Comparison of ENCODE assay signal across 8 cellular contexts in genomic region chr6:33316603-33317417, GRCh38. TPM values are rescaled to one million over a fixed set of nuclear protein-coding genes. Genes with fewer than 3 reads are reported as not detected.
DNase-seq lines count a peak whose midpoint lies in the region; ATAC-seq and TF ChIP-seq lines count a peak whose summit lies in the region.

No MANE protein-coding gene starts in this region.

- H3K4me1 ChIP-seq in cardiac muscle cell (ENCODE audit: low read depth) (peaks cover 8% of the 10 kb centered on the region), body of pancreas (peaks cover 68% of the 10 kb centered on the region), urinary bladder (ENCODE audit: insufficient read depth) (no peaks in the 10 kb centered on the region)

- H3K27ac ChIP-seq in cardiac muscle cell (peak overlapping the region; percentile 85), body of pancreas (peak overlapping the region; percentile 76 to 86 (median 81)), urinary bladder (ENCODE audit: low read depth) (no peak overlapping the region)

- no peak for TF ChIP-seq POLR2A in body of pancreas (IDR thresholded peaks at IDR 0.05)

- H3K27me3 ChIP-seq in cardiac muscle cell, result no peaks in the 10 kb centered on the region
- H3K27me3 ChIP-seq in body of pancreas, result no peaks in the 10 kb centered on the region

- no peak for TF ChIP-seq CTCF in cardiac muscle cell (IDR thresholded peaks at IDR 0.05; ENCODE audit: low read depth, low read length)
- no peak for TF ChIP-seq CTCF in body of pancreas (IDR thresholded peaks at IDR 0.05)

- H3K4me3 ChIP-seq in cardiac muscle cell (peak overlapping the region; percentile 58), body of pancreas (peak overlapping the region; percentile 8 to 67), urinary bladder (ENCODE audit: low read depth, low read length) (peak overlapping the region; percentile 48)

- intact Hi-C loops in cardiac septum (cut with DNase I) (no loop called here), body of pancreas (cut with DNase I) (no loop called here)

- WGBS in body of pancreas, 2 donors, result 66 to 70% methylated on average over 15 to 19 of the region's 19 CpGs
- WGBS in urinary bladder, result 73% methylated on average over 19 of the region's 19 CpGs

- no peak for ATAC-seq in body of pancreas
- ATAC-seq in GM18511 (IDR thresholded peaks at IDR 0.05; ENCODE audit: unreplicated experiment), result no peak
- no peak for ATAC-seq in GM18909 (IDR thresholded peaks at IDR 0.05; ENCODE audit: poor library complexity, unreplicated experiment)
- no peak for ATAC-seq in HG02973 (IDR thresholded peaks at IDR 0.05; ENCODE audit: unreplicated experiment)

- DNase-seq in cardiac muscle cell (ENCODE audit: low read depth in 1 of 2, low spot score in 1 of 2) (no peak), cardiac septum (ENCODE audit: low spot score) (no peak), body of pancreas (no peak), medulla oblongata (ENCODE audit: extremely low spot score) (peak; percentile 21)

- H3K9me3 ChIP-seq in cardiac muscle cell (ENCODE audit: low read depth), result no peaks in the 10 kb centered on the region
- no peaks in the 10 kb centered on the region for H3K9me3 ChIP-seq in body of pancreas

- H3K36me3 ChIP-seq in cardiac muscle cell (peaks cover 21% of the 10 kb centered on the region), body of pancreas (replicated peaks in 1 of 2; ENCODE audit: insufficient read depth in 1 of 2, low read depth in 2 of 2) (peaks cover 3 to 4% of the 10 kb centered on the region in 2 donors), urinary bladder (ENCODE audit: insufficient read depth) (no peaks in the 10 kb centered on the region)

RNA-seq across cellular contexts. Expression of gene ZBTB22, which starts 0.7 kb away (rescaled TPM):
- total RNA-seq in cardiac muscle cell, result 37.0 and 48.0 TPM in 2 replicates
- 29.1 and 40.7 TPM in 2 replicates for polyA plus RNA-seq in cardiac muscle cell
- 19.9 TPM for total RNA-seq in cardiac septum
- 10 to 100 TPM; 12.7 to 14.8 TPM for total RNA-seq in body of pancreas
- 15.8 TPM for total RNA-seq in urinary bladder
- 21.4 TPM for polyA plus RNA-seq in urinary bladder

RNA-seq across cellular contexts. Expression of gene TAPBP, which starts 2.9 kb away (rescaled TPM):
- total RNA-seq in cardiac muscle cell (29.9 and 36.4 TPM in 2 replicates), cardiac septum (85.8 TPM), body of pancreas (100 to 1,000 TPM in 1 of 2 donors, 10 to 100 TPM in 1; 50.3 to 108 TPM), urinary bladder (43.0 TPM)
- polyA plus RNA-seq in cardiac muscle cell (30.8 and 39.2 TPM in 2 replicates), urinary bladder (48.8 TPM)

RNA-seq across cellular contexts. Expression of gene DAXX, which starts 5.9 kb away (rescaled TPM):
- 27.6 and 44.3 TPM in 2 replicates for total RNA-seq in cardiac muscle cell
- 38.7 and 39.9 TPM in 2 replicates for polyA plus RNA-seq in cardiac muscle cell
- 19.8 TPM for total RNA-seq in cardiac septum
- 10 to 100 TPM; 20.0 to 28.0 TPM for total RNA-seq in body of pancreas
- total RNA-seq in urinary bladder, result 15.3 TPM
- polyA plus RNA-seq in urinary bladder, result 36.7 TPM

RNA-seq across cellular contexts. Expression of gene RGL2, which starts 18.1 kb away (rescaled TPM):
- total RNA-seq in cardiac muscle cell (61.8 and 89.8 TPM in 2 replicates), cardiac septum (46.9 TPM), body of pancreas (10 to 100 TPM; 31.3 to 31.9 TPM), urinary bladder (44.0 TPM)
- polyA plus RNA-seq in cardiac muscle cell (86.1 and 115 TPM in 2 replicates), urinary bladder (77.5 TPM)

RNA-seq across cellular contexts. Expression of gene PFDN6, which starts 27.4 kb away (rescaled TPM):
- total RNA-seq in cardiac muscle cell (72.8 and 95.3 TPM in 2 replicates), cardiac septum (35.1 TPM), body of pancreas (10 to 100 TPM; 10.2 to 19.7 TPM), urinary bladder (24.3 TPM)
- polyA plus RNA-seq in cardiac muscle cell (34.2 and 35.1 TPM in 2 replicates), urinary bladder (104 TPM)
